In genomic region chr15:71050461-71050860, GRCh38 we compare ENCODE assay signal across 20 cellular contexts.
DNase-seq lines count a peak whose midpoint lies in the region; ATAC-seq and TF ChIP-seq lines count a peak whose summit lies in the region.
"Had no signal": no experiment of that assay in that cellular context is flagged by ENCODE, and none has a peak within 500 bp of the region (broad histone marks: within the 10 kb centered on the region; RNA-seq: fewer than 3 reads in every experiment).

No MANE protein-coding gene starts in this region.

- H3K36me3 ChIP-seq in SK-N-SH (replicated peaks in 1 of 2; ENCODE audit: control insufficient read depth in 1 of 2, insufficient read depth in 2 of 2, low read length in 1 of 2): peaks cover 0 to 3% of the 10 kb centered on the region in 2 experiments
- H3K36me3 ChIP-seq in RWPE2 (ENCODE audit: low read depth): no peaks in the 10 kb centered on the region
- H3K36me3 ChIP-seq in fibroblast of lung (ENCODE audit: control insufficient read depth, insufficient read depth, low read length): no peaks in the 10 kb centered on the region
- H3K36me3 ChIP-seq: BE2C, SJCRH30 had no signal

- H2AFZ ChIP-seq in SK-N-SH (ENCODE audit: low read depth) (no peak overlapping the region), fibroblast of lung (ENCODE audit: low read length) (no peak overlapping the region)

- no peak for TF ChIP-seq CTCF in SK-N-SH (IDR thresholded peaks at IDR 0.05)
- TF ChIP-seq CTCF in RWPE2 (IDR thresholded peaks at IDR 0.05; ENCODE audit: poor library complexity, severe bottlenecking): no peak
- TF ChIP-seq CTCF in fibroblast of lung (conservative IDR thresholded peaks at IDR 0.05 in 1 of 2, IDR thresholded peaks at IDR 0.05 in 1 of 2; ENCODE audit: low read depth in 1 of 2, low read length in 2 of 2): no peak

- H3K9me2 ChIP-seq in SK-N-SH: no peaks in the 10 kb centered on the region

- no peak for ATAC-seq in SK-N-SH treated with all-trans-retinoic acid at 6 μM for 48 hours
- no peak; the same call in 2 of the 3 replicates for ATAC-seq in RWPE2 (ENCODE audit: low read depth)
- no peak for ATAC-seq in HG02759 (IDR thresholded peaks at IDR 0.05; ENCODE audit: unreplicated experiment)
- ATAC-seq: HCT116 had no signal

- no peaks in the 10 kb centered on the region for H3K79me2 ChIP-seq in SK-N-SH (ENCODE audit: insufficient read depth)
- no peaks in the 10 kb centered on the region for H3K79me2 ChIP-seq in fibroblast of lung (ENCODE audit: control insufficient read depth, insufficient read depth, low read length)

- H3K4me2 ChIP-seq in SK-N-SH (peak overlapping the region; percentile 55; the same call in 1 of the 2 replicates), fibroblast of lung (ENCODE audit: extremely low read depth, insufficient read depth, low read length) (no peak overlapping the region)

- peaks cover 0 to 39% of the 10 kb centered on the region in 2 experiments; a peak in 3 of 4 replicates for H3K4me1 ChIP-seq in SK-N-SH (ENCODE audit: control insufficient read depth in 1 of 2, insufficient read depth in 2 of 2, low read depth in 1 of 2, low read length in 1 of 2)
- H3K4me1 ChIP-seq in RWPE2 (ENCODE audit: insufficient read depth, poor library complexity, severe bottlenecking): peaks cover 62% of the 10 kb centered on the region
- H3K4me1 ChIP-seq in fibroblast of lung (ENCODE audit: control insufficient read depth, extremely low read depth, insufficient read depth, low read length): peaks cover 43% of the 10 kb centered on the region
- H3K4me1 ChIP-seq: BE2C had no signal

- no peak for DNase-seq in SK-N-SH
- DNase-seq in RWPE2 (ENCODE audit: low spot score): no peak
- no peak for DNase-seq in fibroblast of lung (ENCODE audit: low read depth in 2 of 2)
- no peak for DNase-seq in iPS-NIHi7 (ENCODE audit: extremely low spot score)
- DNase-seq in RKO (ENCODE audit: low spot score): no peak
- DNase-seq in occipital lobe (lab: John Stamatoyannopoulos, UW): no peak
- DNase-seq: BE2C; CD4-positive, CD25-positive, alpha-beta regulatory T cell; COR-L47; GF-D8; GOT3; NCI-H1417 treated with DMSO at 0.1 percent for 48 hours; NCI-H187 treated with DMSO at 0.1 percent for 48 hours; NCI-H226; SJCRH30 had no signal

- TF ChIP-seq EP300 in SK-N-SH (IDR thresholded peaks at IDR 0.05; ENCODE audit: borderline replicate concordance in 1 of 2, low read depth in 1 of 2, low read length in 1 of 2): no peak

- no peak for TF ChIP-seq RAD21 in SK-N-SH (IDR thresholded peaks at IDR 0.05; ENCODE audit: low read length)

- H3K9ac ChIP-seq in SK-N-SH: peak overlapping the region; percentile 72; the same call in 1 of the 2 replicates
- no peak overlapping the region for H3K9ac ChIP-seq in fibroblast of lung (ENCODE audit: insufficient read depth, low read length)

- no peak overlapping the region for H3K4me3 ChIP-seq in SK-N-SH (ENCODE audit: low read depth in 2 of 2, low read length in 1 of 2)
- no peak overlapping the region for H3K4me3 ChIP-seq in RWPE2 (ENCODE audit: severe bottlenecking)
- H3K4me3 ChIP-seq in fibroblast of lung (replicated peaks in 1 of 4; ENCODE audit: control extremely low read depth in 1 of 4, insufficient read depth in 1 of 4, low read depth in 3 of 4, low read length in 4 of 4): no peak overlapping the region
- H3K4me3 ChIP-seq: SJCRH30 had no signal

- CTCF ChIA-PET in SK-N-SH (lab: Yijun Ruan, JAX): interaction anchor here (1.2 kb wide), 1 partner anchor 65 kb away, joined by 4 read pairs; the partner anchor contains the start of gene THSD4

- 74% methylated on average over 4 of the region's 4 CpGs for WGBS in SK-N-SH (ENCODE audit: low lambda C conversion rate)

- POLR2A ChIA-PET in SK-N-SH (lab: Yijun Ruan, JAX): no interaction called here

- H3K27ac ChIP-seq in SK-N-SH (ENCODE audit: low read depth in 2 of 2, low read length in 1 of 2) (peak overlapping the region in 1 of 2 experiments; percentile 97; a peak in 2 of 4 replicates), RWPE2 (ENCODE audit: poor library complexity, severe bottlenecking) (peak overlapping the region; percentile 99), fibroblast of lung (ENCODE audit: insufficient read depth, low read length) (peak overlapping the region; percentile 99)
- H3K27ac ChIP-seq: 22Rv1, RWPE1, SJCRH30 had no signal

- H4K20me1 ChIP-seq in SK-N-SH (ENCODE audit: insufficient read depth): no peaks in the 10 kb centered on the region
- no peaks in the 10 kb centered on the region for H4K20me1 ChIP-seq in fibroblast of lung (ENCODE audit: control insufficient read depth, extremely low read depth, insufficient read depth, low read length)

- H3K27me3 ChIP-seq in SK-N-SH (ENCODE audit: insufficient read depth): no peaks in the 10 kb centered on the region
- no peaks in the 10 kb centered on the region for H3K27me3 ChIP-seq in RWPE2 (ENCODE audit: insufficient read depth, poor library complexity, severe bottlenecking)
- no peaks in the 10 kb centered on the region for H3K27me3 ChIP-seq in fibroblast of lung (ENCODE audit: control insufficient read depth, insufficient read depth, low read length)
- H3K27me3 ChIP-seq: BE2C, SJCRH30 had no signal

- H3K9me3 ChIP-seq in SK-N-SH (no peaks in the 10 kb centered on the region), RWPE2 (ENCODE audit: severe bottlenecking) (no peaks in the 10 kb centered on the region), fibroblast of lung (ENCODE audit: control insufficient read depth, insufficient read depth, low read depth, low read length) (no peaks in the 10 kb centered on the region)
- H3K9me3 ChIP-seq: BE2C, SJCRH30 had no signal

- H3F3A ChIP-seq in SK-N-SH (replicated peaks; ENCODE audit: insufficient read depth): peaks cover 42% of the 10 kb centered on the region

TF ChIP-seq in SK-N-SH, 30 proteins besides CTCF, POLR2A, EP300 and RAD21:
- no peak for TF ChIP-seq TAF1 (IDR thresholded peaks at IDR 0.05; ENCODE audit: borderline replicate concordance, low read depth, low read length)
- no peak for TF ChIP-seq IRF3 (IDR thresholded peaks at IDR 0.05; ENCODE audit: low read depth, low read length)
- no peak for TF ChIP-seq EZH2phosphoT487 (IDR thresholded peaks at IDR 0.05; ENCODE audit: borderline replicate concordance, low read depth)

TF ChIP-seq in SK-N-SH treated with all-trans-retinoic acid at 6 μM for 48 hours, 23 proteins besides CTCF, POLR2A, EP300 and RAD21:
- TF ChIP-seq ZNF8 (CRISPR knock-in tag; IDR thresholded peaks at IDR 0.05): no peak
- no peak for TF ChIP-seq BACH2 (CRISPR knock-in tag; IDR thresholded peaks at IDR 0.05; ENCODE audit: borderline replicate concordance)
- TF ChIP-seq, protein P1, sequence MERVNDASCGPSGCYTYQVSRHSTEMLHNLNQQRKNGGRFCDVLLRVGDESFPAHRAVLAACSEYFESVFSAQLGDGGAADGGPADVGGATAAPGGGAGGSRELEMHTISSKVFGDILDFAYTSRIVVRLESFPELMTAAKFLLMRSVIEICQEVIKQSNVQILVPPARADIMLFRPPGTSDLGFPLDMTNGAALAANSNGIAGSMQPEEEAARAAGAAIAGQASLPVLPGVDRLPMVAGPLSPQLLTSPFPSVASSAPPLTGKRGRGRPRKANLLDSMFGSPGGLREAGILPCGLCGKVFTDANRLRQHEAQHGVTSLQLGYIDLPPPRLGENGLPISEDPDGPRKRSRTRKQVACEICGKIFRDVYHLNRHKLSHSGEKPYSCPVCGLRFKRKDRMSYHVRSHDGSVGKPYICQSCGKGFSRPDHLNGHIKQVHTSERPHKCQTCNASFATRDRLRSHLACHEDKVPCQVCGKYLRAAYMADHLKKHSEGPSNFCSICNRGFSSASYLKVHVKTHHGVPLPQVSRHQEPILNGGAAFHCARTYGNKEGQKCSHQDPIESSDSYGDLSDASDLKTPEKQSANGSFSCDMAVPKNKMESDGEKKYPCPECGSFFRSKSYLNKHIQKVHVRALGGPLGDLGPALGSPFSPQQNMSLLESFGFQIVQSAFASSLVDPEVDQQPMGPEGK (CRISPR knock-in tag; IDR thresholded peaks at IDR 0.05; ENCODE audit: borderline replicate concordance): no peak
- TF ChIP-seq ZNF70 (CRISPR knock-in tag; IDR thresholded peaks at IDR 0.05): no peak
- TF ChIP-seq TOX (CRISPR knock-in tag; IDR thresholded peaks at IDR 0.05; ENCODE audit: borderline replicate concordance): no peak
- no peak for TF ChIP-seq ESRRG (CRISPR knock-in tag; IDR thresholded peaks at IDR 0.05)
- no peak for TF ChIP-seq ZFP3 (CRISPR knock-in tag; IDR thresholded peaks at IDR 0.05)
- no peak for TF ChIP-seq POU6F1 (CRISPR knock-in tag; IDR thresholded peaks at IDR 0.05; ENCODE audit: borderline replicate concordance, low read depth)
- no peak for TF ChIP-seq OSR1 (CRISPR knock-in tag; IDR thresholded peaks at IDR 0.05)
- no peak for TF ChIP-seq ZC3H10 (CRISPR knock-in tag; IDR thresholded peaks at IDR 0.05)
- TF ChIP-seq ZNF565 (CRISPR knock-in tag; conservative IDR thresholded peaks at IDR 0.05; ENCODE audit: low read depth): no peak
- TF ChIP-seq TCF4 (CRISPR knock-in tag; IDR thresholded peaks at IDR 0.05; ENCODE audit: borderline replicate concordance): no peak
